Comparison of ENCODE assay signal across 1 cellular context in genomic region chr15:63292241-63292640, GRCh38.
TF ChIP-seq lines count a peak whose summit lies in the region.

No MANE protein-coding gene starts in this region.

TF ChIP-seq in IMR-90, 13 proteins besides CTCF, POLR2A, EP300 and RAD21:
- TF ChIP-seq RCOR1 (IDR thresholded peaks at IDR 0.05; ENCODE audit: insufficient replicate concordance, low read length) = no peak
- no peak for TF ChIP-seq NFE2L2 (IDR thresholded peaks at IDR 0.05; ENCODE audit: low read depth, low read length)
